ENCODE assay signal across 11 cellular contexts in the genomic region with DNA sequence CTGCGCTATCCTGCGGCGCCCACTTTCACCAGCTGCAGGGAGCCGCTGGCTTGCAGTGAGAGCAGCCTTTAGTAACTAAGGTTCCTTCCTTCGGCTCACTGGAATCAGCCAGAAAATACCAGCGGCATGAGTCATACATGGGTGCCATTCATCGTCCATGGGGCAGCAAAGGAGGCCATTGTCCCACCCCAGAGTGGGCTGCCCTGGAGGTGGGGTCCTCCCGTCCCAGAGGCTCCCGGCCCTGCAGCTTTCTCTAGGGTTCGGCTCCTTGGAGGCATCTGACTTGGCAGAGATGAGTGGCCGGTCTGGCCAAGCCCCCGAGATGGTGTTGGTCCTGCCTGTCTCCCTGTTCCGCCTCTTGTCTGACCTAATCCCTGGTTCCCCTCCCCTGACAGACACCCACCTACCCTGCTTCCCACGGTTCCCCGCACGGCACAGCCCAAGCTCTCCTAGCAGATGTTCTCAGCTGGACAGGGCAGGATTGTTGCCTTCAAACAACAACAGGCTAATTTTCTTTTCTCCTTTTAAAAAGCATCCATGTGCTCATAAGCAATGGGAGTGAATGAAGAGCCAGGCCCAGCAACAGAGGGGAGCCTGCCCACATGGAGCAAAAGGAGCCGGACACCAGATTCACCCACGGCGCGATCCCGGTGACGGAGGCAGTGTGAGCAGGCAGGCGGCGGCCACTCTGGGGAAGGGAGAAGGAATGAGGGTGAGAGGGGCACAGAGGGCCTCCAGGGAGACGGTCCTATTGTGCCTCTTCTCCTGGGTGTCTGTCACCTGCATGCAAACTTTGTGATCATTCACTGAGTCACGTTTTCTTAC.
DNase-seq lines count a peak whose midpoint lies in the region; ATAC-seq and TF ChIP-seq lines count a peak whose summit lies in the region.
"Had no signal": no experiment of that assay in that cellular context is flagged by ENCODE, and none has a peak within 500 bp of the region (broad histone marks: within the 10 kb centered on the region; RNA-seq: fewer than 3 reads in every experiment).

No MANE protein-coding gene starts in this region.

- H3K9me3 Mint-ChIP-seq in CD4-positive, alpha-beta T cell = no peaks in the 10 kb centered on the region

- DNase-seq in A172 (ENCODE audit: low spot score) (peak; percentile 95), LHCN-M2 (ENCODE audit: low read depth) (peak; percentile 66), esophagus squamous epithelium (lab: John Stamatoyannopoulos, UW) (no peak), D341Med (ENCODE audit: low spot score) (no peak)
- DNase-seq in stimulated activated CD4-positive, alpha-beta T cell treated with anti-CD3 and anti-CD28 coated beads, Interleukin-4, amount 100 ng/mL, for 4 hours = no peak
- DNase-seq in CD4-positive, alpha-beta T cell = no peak
- DNase-seq: activated CD4-positive, alpha-beta T cell treated with anti-CD3 and anti-CD28 coated beads for 4 hours; NCI-H345 had no signal

- no peak for ATAC-seq in CD4-positive, alpha-beta T cell (ENCODE audit: poor library complexity)
- ATAC-seq in HG02571 (IDR thresholded peaks at IDR 0.05; ENCODE audit: unreplicated experiment) = no peak

- intact Hi-C loops in esophagus squamous epithelium (cut with DNase I) = no loop called here
- intact Hi-C loops in CD4-positive, alpha-beta T cell (cut with DNase I, micrococcal nuclease) = no loop called here

- H3K27me3 Mint-ChIP-seq in CD4-positive, alpha-beta T cell = peaks cover 4% of the 10 kb centered on the region
- H3K27me3 Mint-ChIP-seq: B cell had no signal

- no peaks in the 10 kb centered on the region for H3K36me3 Mint-ChIP-seq in CD4-positive, alpha-beta T cell (ENCODE audit: low read depth)

- H3K27ac Mint-ChIP-seq in CD4-positive, alpha-beta T cell = no peak overlapping the region
- H3K27ac Mint-ChIP-seq: B cell had no signal

- H3K36me3 ChIP-seq in esophagus squamous epithelium = no peaks in the 10 kb centered on the region
- H3K36me3 ChIP-seq in mesodermal cell (ENCODE audit: control insufficient read depth, insufficient read depth, low read length) = no peaks in the 10 kb centered on the region

- H3K9me3 ChIP-seq in esophagus squamous epithelium (no peaks in the 10 kb centered on the region), mesodermal cell (ENCODE audit: control insufficient read depth, low read length) (peaks cover 19% of the 10 kb centered on the region)
- H3K9me3 ChIP-seq in CD4-positive, alpha-beta T cell (ENCODE audit: control insufficient read depth, low read length) = no peaks in the 10 kb centered on the region

- no peak overlapping the region for H3K4me3 Mint-ChIP-seq in CD4-positive, alpha-beta T cell
- H3K4me3 Mint-ChIP-seq: B cell had no signal

- TF ChIP-seq CTCF in esophagus squamous epithelium (IDR thresholded peaks at IDR 0.05) = no peak
- TF ChIP-seq CTCF in CD4-positive, alpha-beta T cell (IDR thresholded peaks at IDR 0.05) = no peak

- no peak for TF ChIP-seq POLR2A in esophagus squamous epithelium (IDR thresholded peaks at IDR 0.05)

- CTCF ChIA-PET in CD4-positive, alpha-beta T cell (lab: Charles Lee) = no interaction called here

- H3K4me3 ChIP-seq in esophagus squamous epithelium (no peak overlapping the region), mesodermal cell (ENCODE audit: extremely low read depth, insufficient read depth, low read length, poor library complexity, severe bottlenecking) (no peak overlapping the region)

- 54 to 70% methylated on average over 21 to 22 of the region's 26 CpGs for WGBS in esophagus squamous epithelium, 2 donors
- WGBS in mesodermal cell (ENCODE audit: insufficient coverage in 2 of 2), 2 experiments = 50 to 63% methylated on average over 25 to 26 of the region's 26 CpGs

- peaks cover 0 to 84% (median 0%) of the 10 kb centered on the region in 4 donors for H3K27me3 ChIP-seq in esophagus squamous epithelium
- peaks cover 3% of the 10 kb centered on the region for H3K27me3 ChIP-seq in CD4-positive, alpha-beta T cell (ENCODE audit: control insufficient read depth, insufficient read depth, low read length)

- POLR2A ChIA-PET in CD4-positive, alpha-beta T cell (lab: Charles Lee) = no interaction called here

- no peaks in the 10 kb centered on the region for H3K4me1 Mint-ChIP-seq in CD4-positive, alpha-beta T cell (ENCODE audit: low read depth)
- H3K4me1 Mint-ChIP-seq: B cell had no signal

- H3K4me1 ChIP-seq in esophagus squamous epithelium = peaks cover 0 to 38% (median 12%) of the 10 kb centered on the region in 3 donors
- peaks cover 40% of the 10 kb centered on the region for H3K4me1 ChIP-seq in mesodermal cell (ENCODE audit: control insufficient read depth, insufficient read depth, low read length, poor library complexity, severe bottlenecking)

- H3K27ac ChIP-seq in esophagus squamous epithelium = peak overlapping the region; percentile 17 to 78 (median 62)
- H3K27ac ChIP-seq in mesodermal cell (ENCODE audit: low read depth, low read length, severe bottlenecking) = peak overlapping the region; percentile 74
- H3K27ac ChIP-seq in CD4-positive, alpha-beta T cell (ENCODE audit: low read depth, low read length) = no peak overlapping the region

Comparison
In these comparisons a context has a peak if more than half of its experiments do, and no peak if none do; other contexts are left out.
1. DNase-seq: peak in A172 (single experiment) and LHCN-M2 (single experiment); none in esophagus squamous epithelium (single experiment), stimulated activated CD4-positive, alpha-beta T cell treated with anti-CD3 and anti-CD28 coated beads, Interleukin-4, amount 100 ng/mL, for 4 hours (0 of 2), CD4-positive, alpha-beta T cell (0 of 10) and D341Med (single experiment).